Comparison of ENCODE assay signal across 17 cellular contexts in genomic region chr17:59779521-59779920, GRCh38.
DNase-seq lines count a peak whose midpoint lies in the region; ATAC-seq and TF ChIP-seq lines count a peak whose summit lies in the region.
"Had no signal": no experiment of that assay in that cellular context is flagged by ENCODE, and none has a peak within 500 bp of the region (broad histone marks: within the 10 kb centered on the region; RNA-seq: fewer than 3 reads in every experiment).

No MANE protein-coding gene starts in this region.

- H3K9ac ChIP-seq in SK-N-SH, result no peak overlapping the region

- TF ChIP-seq EP300 in SK-N-SH (IDR thresholded peaks at IDR 0.05; ENCODE audit: borderline replicate concordance in 1 of 2, low read depth in 1 of 2, low read length in 1 of 2), result no peak

- H3K27ac ChIP-seq in SK-N-SH (ENCODE audit: low read depth in 2 of 2, low read length in 1 of 2), result peak overlapping the region; percentile 4 to 99; a peak in 2 of 4 replicates
- peak overlapping the region; percentile 16; the same call in 1 of the 2 replicates for H3K27ac ChIP-seq in GM23338 (ENCODE audit: low read depth)
- H3K27ac ChIP-seq in coronary artery, result no peak overlapping the region
- H3K27ac ChIP-seq: 22Rv1, C4-2B, foreskin keratinocyte had no signal

- H3K36me3 ChIP-seq in SK-N-SH (replicated peaks in 1 of 2; ENCODE audit: control insufficient read depth in 1 of 2, insufficient read depth in 2 of 2, low read length in 1 of 2) (peaks cover 15 to 52% of the 10 kb centered on the region in 2 experiments), GM23338 (ENCODE audit: insufficient read depth) (no peaks in the 10 kb centered on the region; the same call in 1 of the 2 replicates)

- no peak overlapping the region for H2AFZ ChIP-seq in SK-N-SH (ENCODE audit: low read depth)
- no peak overlapping the region for H2AFZ ChIP-seq in GM23338

- ATAC-seq in SK-N-SH treated with all-trans-retinoic acid at 6 μM for 48 hours, result no peak
- no peak for ATAC-seq in GM23338
- no peak for ATAC-seq in natural killer cell
- ATAC-seq in GM21360 (IDR thresholded peaks at IDR 0.05; ENCODE audit: unreplicated experiment), result no peak
- ATAC-seq: foreskin keratinocyte had no signal

- H3K9me3 ChIP-seq in SK-N-SH, result 0 out of 2 replicates have a peak, but pooled peaks cover 2% of the 10 kb centered on the region

- H3K4me2 ChIP-seq in SK-N-SH (no peak overlapping the region), GM23338 (no peak overlapping the region)

- H3F3A ChIP-seq in SK-N-SH (replicated peaks; ENCODE audit: insufficient read depth) (peaks cover 36% of the 10 kb centered on the region), GM23338 (replicated peaks; ENCODE audit: low read depth) (peaks cover 3% of the 10 kb centered on the region; the same call in 1 of the 2 replicates)

- CTCF ChIA-PET in SK-N-SH (lab: Yijun Ruan, JAX), result interaction anchor here (1.0 to 1.5 kb wide), 2 partner anchors 11 to 34 kb away, joined by 3 to 6 read pairs; no protein-coding TSS in a partner anchor

- no peaks in the 10 kb centered on the region for H4K20me1 ChIP-seq in SK-N-SH (ENCODE audit: insufficient read depth)
- H4K20me1 ChIP-seq in GM23338 (replicated peaks; ENCODE audit: insufficient read depth), result no peaks in the 10 kb centered on the region

- intact Hi-C loops in natural killer cell (cut with micrococcal nuclease), result no loop called here

- H3K27me3 ChIP-seq in SK-N-SH (ENCODE audit: insufficient read depth) (no peaks in the 10 kb centered on the region), GM23338 (ENCODE audit: insufficient read depth) (no peaks in the 10 kb centered on the region)
- H3K27me3 ChIP-seq: foreskin keratinocyte had no signal

- TF ChIP-seq CTCF in SK-N-SH (IDR thresholded peaks at IDR 0.05) (no peak), GM23338 (conservative IDR thresholded peaks at IDR 0.05; ENCODE audit: low read depth in 2 of 2) (no peak), natural killer cell (IDR thresholded peaks at IDR 0.05) (no peak), coronary artery (IDR thresholded peaks at IDR 0.05) (no peak)

- DNase-seq in SK-N-SH (no peak), GM23338 (ENCODE audit: low spot score) (no peak), natural killer cell (no peak), foreskin melanocyte (no peak), coronary artery (ENCODE audit: low spot score) (no peak)
- no peak for DNase-seq in activated naive CD8-positive, alpha-beta T cell treated with anti-CD3 and anti-CD28 coated beads for 36 hours
- DNase-seq: activated CD8-positive, alpha-beta memory T cell treated with anti-CD3 and anti-CD28 coated beads for 24 hours; caudate nucleus; foreskin keratinocyte; mesendoderm; NCI-H1436 treated with DMSO at 0.1 percent for 48 hours; NCI-H226; occipital lobe had no signal

- no peaks in the 10 kb centered on the region for H3K9me3 Mint-ChIP-seq in GM23338
- peaks cover 8% of the 10 kb centered on the region for H3K9me3 Mint-ChIP-seq in activated naive CD8-positive, alpha-beta T cell treated with anti-CD3 and anti-CD28 coated beads for 36 hours
- H3K9me3 Mint-ChIP-seq in natural killer cell, result peaks cover 0 to 3% of the 10 kb centered on the region in 2 donors

- H3K4me1 ChIP-seq in SK-N-SH (ENCODE audit: control insufficient read depth in 1 of 2, insufficient read depth in 2 of 2, low read depth in 1 of 2, low read length in 1 of 2) (peaks cover 15 to 17% of the 10 kb centered on the region in 2 experiments), GM23338 (ENCODE audit: insufficient read depth) (peaks cover 12% of the 10 kb centered on the region)

- H3K36me3 Mint-ChIP-seq in GM23338 (ENCODE audit: low read depth), result peaks cover 13% of the 10 kb centered on the region
- peaks cover 69% of the 10 kb centered on the region for H3K36me3 Mint-ChIP-seq in activated naive CD8-positive, alpha-beta T cell treated with anti-CD3 and anti-CD28 coated beads for 36 hours
- H3K36me3 Mint-ChIP-seq in natural killer cell, result peaks cover 11% of the 10 kb centered on the region

- no peak overlapping the region for H3K4me3 Mint-ChIP-seq in GM23338
- no peak overlapping the region for H3K4me3 Mint-ChIP-seq in activated naive CD8-positive, alpha-beta T cell treated with anti-CD3 and anti-CD28 coated beads for 36 hours
- no peak overlapping the region for H3K4me3 Mint-ChIP-seq in natural killer cell

- WGBS in SK-N-SH (ENCODE audit: low lambda C conversion rate), result 97% methylated on average over 1 of the region's 1 CpG

- no peaks in the 10 kb centered on the region for H3K27me3 Mint-ChIP-seq in GM23338 (ENCODE audit: insufficient read depth, low read depth, poor library complexity)
- H3K27me3 Mint-ChIP-seq in activated naive CD8-positive, alpha-beta T cell treated with anti-CD3 and anti-CD28 coated beads for 36 hours, result no peaks in the 10 kb centered on the region
- H3K27me3 Mint-ChIP-seq in natural killer cell (ENCODE audit: low read depth in 2 of 2), result no peaks in the 10 kb centered on the region

- peaks cover 38% of the 10 kb centered on the region for H3K79me2 ChIP-seq in SK-N-SH (ENCODE audit: insufficient read depth)
- no peaks in the 10 kb centered on the region for H3K79me2 ChIP-seq in GM23338 (replicated peaks; ENCODE audit: insufficient read depth)

- POLR2A ChIA-PET in SK-N-SH (lab: Yijun Ruan, JAX), result no interaction called here

- H3K9me2 ChIP-seq in SK-N-SH (no peaks in the 10 kb centered on the region), GM23338 (ENCODE audit: insufficient read depth) (no peaks in the 10 kb centered on the region)

- no peak for TF ChIP-seq RAD21 in SK-N-SH (IDR thresholded peaks at IDR 0.05; ENCODE audit: low read length)

- H3K4me1 Mint-ChIP-seq in GM23338 (peaks cover 20% of the 10 kb centered on the region), natural killer cell (peaks cover 14 to 18% of the 10 kb centered on the region in 2 donors)
- H3K4me1 Mint-ChIP-seq in activated naive CD8-positive, alpha-beta T cell treated with anti-CD3 and anti-CD28 coated beads for 36 hours, result peaks cover 51% of the 10 kb centered on the region

- H3K4me3 ChIP-seq in SK-N-SH (ENCODE audit: low read depth in 2 of 2, low read length in 1 of 2) (no peak overlapping the region), GM23338 (no peak overlapping the region), coronary artery (no peak overlapping the region)

- no peak overlapping the region for H3K27ac Mint-ChIP-seq in GM23338
- H3K27ac Mint-ChIP-seq in activated naive CD8-positive, alpha-beta T cell treated with anti-CD3 and anti-CD28 coated beads for 36 hours, result peak overlapping the region; percentile 76
- H3K27ac Mint-ChIP-seq in natural killer cell, result peak overlapping the region; percentile 41 to 68

TF ChIP-seq in SK-N-SH, 30 proteins besides CTCF, POLR2A, EP300 and RAD21:
- TF ChIP-seq FOSL2 (IDR thresholded peaks at IDR 0.05; ENCODE audit: borderline replicate concordance, low read depth), result no peak
- TF ChIP-seq GATA2 (CRISPR knock-in tag; IDR thresholded peaks at IDR 0.05), result no peak
- TF ChIP-seq ELF1 (IDR thresholded peaks at IDR 0.05), result no peak
TF ChIP-seq in SK-N-SH: peak in this region for 0.

TF ChIP-seq in SK-N-SH treated with all-trans-retinoic acid at 6 μM for 48 hours, 23 proteins besides CTCF, POLR2A, EP300 and RAD21 (continues in another document):
- TF ChIP-seq RARB (CRISPR knock-in tag; IDR thresholded peaks at IDR 0.05) (no peak), ZNF70 (CRISPR knock-in tag; IDR thresholded peaks at IDR 0.05) (no peak)
- TF ChIP-seq, protein P1, sequence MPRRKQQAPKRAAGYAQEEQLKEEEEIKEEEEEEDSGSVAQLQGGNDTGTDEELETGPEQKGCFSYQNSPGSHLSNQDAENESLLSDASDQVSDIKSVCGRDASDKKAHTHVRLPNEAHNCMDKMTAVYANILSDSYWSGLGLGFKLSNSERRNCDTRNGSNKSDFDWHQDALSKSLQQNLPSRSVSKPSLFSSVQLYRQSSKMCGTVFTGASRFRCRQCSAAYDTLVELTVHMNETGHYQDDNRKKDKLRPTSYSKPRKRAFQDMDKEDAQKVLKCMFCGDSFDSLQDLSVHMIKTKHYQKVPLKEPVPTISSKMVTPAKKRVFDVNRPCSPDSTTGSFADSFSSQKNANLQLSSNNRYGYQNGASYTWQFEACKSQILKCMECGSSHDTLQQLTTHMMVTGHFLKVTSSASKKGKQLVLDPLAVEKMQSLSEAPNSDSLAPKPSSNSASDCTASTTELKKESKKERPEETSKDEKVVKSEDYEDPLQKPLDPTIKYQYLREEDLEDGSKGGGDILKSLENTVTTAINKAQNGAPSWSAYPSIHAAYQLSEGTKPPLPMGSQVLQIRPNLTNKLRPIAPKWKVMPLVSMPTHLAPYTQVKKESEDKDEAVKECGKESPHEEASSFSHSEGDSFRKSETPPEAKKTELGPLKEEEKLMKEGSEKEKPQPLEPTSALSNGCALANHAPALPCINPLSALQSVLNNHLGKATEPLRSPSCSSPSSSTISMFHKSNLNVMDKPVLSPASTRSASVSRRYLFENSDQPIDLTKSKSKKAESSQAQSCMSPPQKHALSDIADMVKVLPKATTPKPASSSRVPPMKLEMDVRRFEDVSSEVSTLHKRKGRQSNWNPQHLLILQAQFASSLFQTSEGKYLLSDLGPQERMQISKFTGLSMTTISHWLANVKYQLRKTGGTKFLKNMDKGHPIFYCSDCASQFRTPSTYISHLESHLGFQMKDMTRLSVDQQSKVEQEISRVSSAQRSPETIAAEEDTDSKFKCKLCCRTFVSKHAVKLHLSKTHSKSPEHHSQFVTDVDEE (CRISPR knock-in tag; IDR thresholded peaks at IDR 0.05), result no peak

TF ChIP-seq in GM23338, 12 proteins besides CTCF, POLR2A, EP300 and RAD21 (continues in another document):
- no peak for TF ChIP-seq CREB1 (CRISPR knock-in tag; IDR thresholded peaks at IDR 0.05; ENCODE audit: low read depth)
- no peak for TF ChIP-seq NANOG (IDR thresholded peaks at IDR 0.05; ENCODE audit: borderline replicate concordance)
- no peak for TF ChIP-seq ETS1 (IDR thresholded peaks at IDR 0.05)
- TF ChIP-seq ZNF114 (CRISPR knock-in tag; IDR thresholded peaks at IDR 0.05), result no peak

Comparison
In these comparisons a context has a peak if more than half of its experiments do, and no peak if none do; other contexts are left out.
1. H3K27ac ChIP-seq: peak in SK-N-SH (2 of 2) and GM23338 (single experiment); none in coronary artery (0 of 2).